ENCODE assay signal across 9 cellular contexts in the genomic region with DNA sequence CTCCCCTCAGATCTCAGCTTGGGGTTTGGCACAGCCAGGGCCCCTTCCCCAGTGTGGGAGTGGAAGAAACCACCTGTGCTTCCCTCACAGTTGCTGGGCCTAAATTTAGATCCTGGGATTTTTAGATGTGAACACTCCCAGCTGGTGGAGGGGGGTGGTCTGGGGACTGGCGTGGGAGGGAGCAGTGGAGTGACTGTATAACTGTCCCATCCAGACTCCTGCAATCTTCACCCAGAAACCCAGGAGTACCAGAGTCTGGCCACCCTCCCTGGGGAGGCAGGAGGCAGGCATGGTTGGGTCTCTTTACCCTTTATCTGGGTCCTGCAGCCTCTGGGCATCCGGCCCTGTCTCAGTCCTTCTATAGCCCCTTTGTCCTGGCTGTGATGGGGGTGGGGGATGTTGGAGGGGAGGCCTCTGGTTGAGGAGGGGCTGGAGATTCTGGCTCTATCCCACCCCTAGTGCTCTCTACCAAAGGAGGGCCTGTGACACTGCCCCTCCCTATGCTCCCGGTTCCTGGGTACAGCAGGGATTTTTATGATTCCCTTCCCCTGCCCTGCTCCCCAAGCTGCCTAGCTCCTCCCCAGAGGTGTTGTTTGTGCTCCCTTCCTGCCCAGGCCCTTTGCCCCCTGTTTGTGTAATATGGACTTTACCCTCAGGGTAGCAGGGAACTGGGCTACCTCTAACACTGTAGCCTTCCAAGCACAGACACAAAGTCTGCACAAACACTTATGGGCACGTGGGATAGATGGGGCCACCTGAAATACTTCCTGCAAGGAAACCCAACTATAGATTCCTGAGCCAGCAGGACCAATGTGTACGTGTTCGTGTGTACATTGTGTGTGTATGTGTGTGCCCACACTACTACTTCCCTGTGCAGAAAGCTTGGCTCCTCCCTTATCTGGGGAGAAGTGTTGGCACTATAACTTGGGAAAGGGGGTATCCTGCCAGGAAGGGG. TPM values are rescaled to one million over a fixed set of nuclear protein-coding genes. Genes with fewer than 3 reads are reported as not detected.
DNase-seq lines count a peak whose midpoint lies in the region; ATAC-seq and TF ChIP-seq lines count a peak whose summit lies in the region.
"Had no signal": no experiment of that assay in that cellular context is flagged by ENCODE, and none has a peak within 500 bp of the region (broad histone marks: within the 10 kb centered on the region; RNA-seq: fewer than 3 reads in every experiment).

No MANE protein-coding gene starts in this region.

- POLR2A ChIA-PET in HEK293T (lab: Yijun Ruan, JAX) = interaction anchor here (1.1 to 7.3 kb wide), 3 partner anchors 21 to 36 kb away, joined by 3 to 65 read pairs (median 19); partner anchors contain the start of genes PA2G4, RPL41 and ZC3H10

- no peak overlapping the region for H3K27ac ChIP-seq in BLaER1 treated with 17β-estradiol and CSF1 and Interleukin-3, amounts not matched to agents 10 nM and 100 nM
- H3K27ac ChIP-seq in SJCRH30 = peak overlapping the region; percentile 18; the same call in 1 of the 2 replicates

- ATAC-seq in HG02763 (IDR thresholded peaks at IDR 0.05; ENCODE audit: unreplicated experiment) = no peak

- H3K9ac ChIP-seq in BLaER1 treated with 17β-estradiol and CSF1 and Interleukin-3, amounts not matched to agents 10 nM and 100 nM = no peak overlapping the region

- H3K4me1 ChIP-seq in BLaER1 treated with 17β-estradiol and CSF1 and Interleukin-3, amounts not matched to agents 10 nM and 100 nM = peaks cover 0 to 32% (median 25%) of the 10 kb centered on the region in 10 experiments; a peak in 18 of 20 replicates
- peaks cover 25% of the 10 kb centered on the region for H3K4me1 ChIP-seq in SJCRH30

- H3K36me3 ChIP-seq in BLaER1 treated with 17β-estradiol and CSF1 and Interleukin-3, amounts not matched to agents 10 nM and 100 nM = no peaks in the 10 kb centered on the region
- peaks cover 6% of the 10 kb centered on the region; the same call in 1 of the 2 replicates for H3K36me3 ChIP-seq in SJCRH30

- DNase-seq in SJCRH30 (peak; percentile 49 to 64), hippocampal formation (lab: John Stamatoyannopoulos, UW) (peak; percentile 52 to 75), nucleus accumbens (lab: John Stamatoyannopoulos, UW) (peak in 53 of 56 donors; percentile 16 to 87 (median 53)), NCI-H1048 (lab: John Stamatoyannopoulos, UW) (no peak), middle frontal gyrus (ENCODE audit: extremely low spot score, low spot score) (no peak), HEK293T (ENCODE audit: extremely low spot score) (no peak)
- DNase-seq: activated naive CD4-positive, alpha-beta T cell had no signal

- H4K20me1 ChIP-seq in BLaER1 treated with 17β-estradiol and CSF1 and Interleukin-3, amounts not matched to agents 10 nM and 100 nM = no peaks in the 10 kb centered on the region

- H3K9me3 ChIP-seq in BLaER1 treated with 17β-estradiol and CSF1 and Interleukin-3, amounts not matched to agents 10 nM and 100 nM (replicated peaks in 1 of 11) = no peaks in the 10 kb centered on the region
- H3K9me3 ChIP-seq in SJCRH30 (replicated peaks) = no peaks in the 10 kb centered on the region

- H3K4me2 ChIP-seq in BLaER1 treated with 17β-estradiol and CSF1 and Interleukin-3, amounts not matched to agents 10 nM and 100 nM = peak overlapping the region in 8 of 11 experiments; percentile 28 to 98 (median 88); a peak in 13 of 22 replicates

- no peak overlapping the region for H3K4me3 ChIP-seq in BLaER1 treated with 17β-estradiol and CSF1 and Interleukin-3, amounts not matched to agents 10 nM and 100 nM
- H3K4me3 ChIP-seq in SJCRH30 = peak overlapping the region; percentile 86

- CTCF ChIA-PET in HEK293T (lab: Yijun Ruan, JAX) = interaction anchor here (1.1 to 1.3 kb wide), 2 partner anchors 10 to 108 kb away, joined by 3 read pairs; partner anchors contain the start of gene SMARCC2

- peaks cover 22 to 55% (median 44%) of the 10 kb centered on the region in 11 experiments for H3K27me3 ChIP-seq in BLaER1 treated with 17β-estradiol and CSF1 and Interleukin-3, amounts not matched to agents 10 nM and 100 nM
- no peaks in the 10 kb centered on the region for H3K27me3 ChIP-seq in SJCRH30

TF ChIP-seq in HEK293T, 16 proteins besides CTCF, POLR2A, EP300 and RAD21:
- no peak for TF ChIP-seq FOXM1 (IDR thresholded peaks at IDR 0.05; ENCODE audit: borderline replicate concordance)
- TF ChIP-seq PKNOX1 (IDR thresholded peaks at IDR 0.05) = no peak
- TF ChIP-seq SP1 (IDR thresholded peaks at IDR 0.05) = no peak
- no peak for TF ChIP-seq CTBP1 (IDR thresholded peaks at IDR 0.05; ENCODE audit: borderline replicate concordance)
- no peak for TF ChIP-seq ELF4 (IDR thresholded peaks at IDR 0.05)
- TF ChIP-seq ARNT (IDR thresholded peaks at IDR 0.05) = no peak
- TF ChIP-seq LEF1 (IDR thresholded peaks at IDR 0.05; ENCODE audit: borderline replicate concordance) = no peak
- TF ChIP-seq L3MBTL2 (conservative IDR thresholded peaks at IDR 0.05) = no peak
- no peak for TF ChIP-seq FOXK2 (IDR thresholded peaks at IDR 0.05)
- no peak for TF ChIP-seq NFRKB (IDR thresholded peaks at IDR 0.05)
- no peak for TF ChIP-seq SUZ12 (IDR thresholded peaks at IDR 0.05)
- no peak for TF ChIP-seq FOXA1 (IDR thresholded peaks at IDR 0.05)

RNA-seq across cellular contexts. Expression of gene ERBB3, which starts 1.7 kb away (rescaled TPM):
- 38.0 and 38.8 TPM in 2 replicates for total RNA-seq in SJCRH30 (2014; rRNA removed; shearing (Covaris generic))

RNA-seq across cellular contexts. Expression of gene PA2G4, which starts 22.7 kb away (rescaled TPM):
- 342 and 348 TPM in 2 replicates for total RNA-seq in SJCRH30 (2014; rRNA removed; shearing (Covaris generic))

RNA-seq across cellular contexts. Expression of gene RPL41, which starts 34.8 kb away (rescaled TPM):
- total RNA-seq in SJCRH30 (2014; rRNA removed; shearing (Covaris generic)) = 5,544 and 5,661 TPM in 2 replicates

RNA-seq across cellular contexts. Expression of gene ZC3H10, which starts 36.4 kb away (rescaled TPM):
- total RNA-seq in SJCRH30 (2014; rRNA removed; shearing (Covaris generic)) = 5.5 and 5.8 TPM in 2 replicates

RNA-seq across cellular contexts. Expression of gene RPS26, which starts 40.0 kb away (rescaled TPM):
- total RNA-seq in SJCRH30 (2014; rRNA removed; shearing (Covaris generic)) = 229 and 271 TPM in 2 replicates

Comparison
In these comparisons a context has a peak if more than half of its experiments do, and no peak if none do; other contexts are left out.
1. DNase-seq: peak in SJCRH30 (2 of 2), hippocampal formation (2 of 2) and nucleus accumbens (53 of 56); none in NCI-H1048 (single experiment), middle frontal gyrus (single experiment) and HEK293T (single experiment).